25 cellular contexts compared by ENCODE assay signal in the genomic region with DNA sequence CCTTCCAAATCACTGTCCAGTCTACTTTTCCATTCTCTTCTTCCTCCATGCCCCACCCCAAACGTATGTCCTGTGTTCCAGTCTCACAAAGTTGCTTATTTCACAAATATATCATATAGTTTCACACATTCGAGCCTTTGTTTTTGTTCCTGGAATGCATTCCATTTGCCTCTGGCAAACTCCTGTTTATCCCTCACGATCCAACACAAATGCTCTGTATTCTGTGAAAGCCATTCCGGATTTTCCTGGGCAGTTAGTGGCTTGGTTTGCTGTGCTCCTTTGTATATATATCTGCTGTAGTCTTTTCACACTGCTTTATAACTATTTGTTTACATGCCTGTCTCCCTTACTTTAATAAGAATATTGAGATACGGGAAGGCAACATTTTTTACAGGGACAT.
"Had no signal": no experiment of that assay in that cellular context is flagged by ENCODE, and none has a peak within 500 bp of the region (broad histone marks: within the 10 kb centered on the region; RNA-seq: fewer than 3 reads in every experiment).

No MANE protein-coding gene starts in this region.

- ATAC-seq: gastroesophageal sphincter; heart left ventricle; left cardiac atrium; stimulated activated memory B cell treated with anti-CD40 and anti-IgM and Interleukin-4, amounts not matched to agents 10 μg/mL and 1 μg/mL and 100 μg/mL, for 72 hours had no signal

- H3K27ac ChIP-seq: brain microvascular endothelial cell, gastroesophageal sphincter, heart left ventricle, sigmoid colon, vagina had no signal

- H3K9me3 Mint-ChIP-seq: activated CD4-positive, alpha-beta memory T cell treated with anti-CD3 and anti-CD28 coated beads for 36 hours; activated naive CD4-positive, alpha-beta T cell treated with anti-CD3 and anti-CD28 coated beads, Interleukin-2, amount 10 ng/mL, durations not matched to agents 7 days and 5 days; dendritic cell treated with granulocyte-macrophage colony-stimulating factor and Interleukin-4, amounts not matched to agents 40 ng/mL and 50 ng/mL, for 4 days; T-helper 1 cell treated with Interleukin-12 subunit alpha and Interleukin-12 subunit beta and Interleukin-4 antibody, amounts not matched to agents 30 μg/mL and 1 μg/mL, for 36 hours; type B pancreatic cell had no signal

- H3K4me3 ChIP-seq: gastroesophageal sphincter, heart left ventricle, sigmoid colon, smooth muscle cell, stomach, vagina had no signal

- H3K4me1 ChIP-seq: vagina had no signal

- H3K4me1 Mint-ChIP-seq: activated naive CD4-positive, alpha-beta T cell treated with anti-CD3 and anti-CD28 coated beads, Interleukin-2, amount 10 ng/mL, durations not matched to agents 7 days and 5 days had no signal

- H3K27ac Mint-ChIP-seq: activated CD4-positive, alpha-beta memory T cell treated with anti-CD3 and anti-CD28 coated beads for 36 hours; activated naive CD4-positive, alpha-beta T cell treated with anti-CD3 and anti-CD28 coated beads, Interleukin-2, amount 10 ng/mL, durations not matched to agents 7 days and 5 days; dendritic cell treated with granulocyte-macrophage colony-stimulating factor and Interleukin-4, amounts not matched to agents 40 ng/mL and 50 ng/mL, for 4 days; memory B cell; stimulated activated memory B cell treated with anti-CD40 and anti-IgM and Interleukin-4, amounts not matched to agents 10 μg/mL and 1 μg/mL and 100 μg/mL, for 72 hours; T-helper 1 cell treated with Interleukin-12 subunit alpha and Interleukin-12 subunit beta and Interleukin-4 antibody, amounts not matched to agents 30 μg/mL and 1 μg/mL, for 36 hours; type B pancreatic cell had no signal

- H3K4me2 ChIP-seq: smooth muscle cell had no signal

- H3K27me3 Mint-ChIP-seq: activated CD4-positive, alpha-beta memory T cell treated with anti-CD3 and anti-CD28 coated beads for 36 hours; activated naive CD4-positive, alpha-beta T cell treated with anti-CD3 and anti-CD28 coated beads, Interleukin-2, amount 10 ng/mL, durations not matched to agents 7 days and 5 days; dendritic cell treated with granulocyte-macrophage colony-stimulating factor and Interleukin-4, amounts not matched to agents 40 ng/mL and 50 ng/mL, for 4 days; memory B cell; stimulated activated memory B cell treated with anti-CD40 and anti-IgM and Interleukin-4, amounts not matched to agents 10 μg/mL and 1 μg/mL and 100 μg/mL, for 72 hours; type B pancreatic cell had no signal

- H3K27me3 ChIP-seq: brain microvascular endothelial cell, gastroesophageal sphincter, heart left ventricle, sigmoid colon, stomach, vagina had no signal

- H3K4me3 Mint-ChIP-seq: activated CD4-positive, alpha-beta memory T cell treated with anti-CD3 and anti-CD28 coated beads for 36 hours; activated naive CD4-positive, alpha-beta T cell treated with anti-CD3 and anti-CD28 coated beads, Interleukin-2, amount 10 ng/mL, durations not matched to agents 7 days and 5 days; dendritic cell treated with granulocyte-macrophage colony-stimulating factor and Interleukin-4, amounts not matched to agents 40 ng/mL and 50 ng/mL, for 4 days; memory B cell; stimulated activated memory B cell treated with anti-CD40 and anti-IgM and Interleukin-4, amounts not matched to agents 10 μg/mL and 1 μg/mL and 100 μg/mL, for 72 hours; T-helper 1 cell treated with Interleukin-12 subunit alpha and Interleukin-12 subunit beta and Interleukin-4 antibody, amounts not matched to agents 30 μg/mL and 1 μg/mL, for 36 hours; type B pancreatic cell had no signal

- DNase-seq: activated CD4-positive, alpha-beta memory T cell treated with anti-CD3 and anti-CD28 coated beads for 36 hours; activated CD4-positive, alpha-beta T cell treated with anti-CD3 and anti-CD28 coated beads for 48 hours; activated effector memory CD4-positive, alpha-beta T cell treated with anti-CD3 and anti-CD28 coated beads, Interleukin-2, amount 50 U/mL, for 16 hours; activated naive CD4-positive, alpha-beta T cell treated with anti-CD3 and anti-CD28 coated beads, Interleukin-2, amount 10 ng/mL, durations not matched to agents 7 days and 5 days; activated T-cell treated with anti-CD3 and anti-CD28 coated beads, Interleukin-2, amount 50 U/mL, for 48 hours; anterior cingulate cortex; brain microvascular endothelial cell; caudate nucleus; effector CD4-positive, alpha-beta T cell; erythroblast; heart left ventricle; islet precursor cell; left cardiac atrium; occipital lobe; sigmoid colon; stimulated activated CD4-positive, alpha-beta T cell treated with anti-CD3 and anti-CD28 coated beads, Interleukin-15, amount 100 ng/mL, for 24 hours; stomach had no signal
